1 cellular context compared by ENCODE assay signal in genomic region chr11:46242961-46243795, GRCh38.
TF ChIP-seq lines count a peak whose summit lies in the region.

No MANE protein-coding gene starts in this region.

TF ChIP-seq in HepG2, 621 proteins besides CTCF, POLR2A, EP300 and RAD21 (continued from another document and continues in another):
- TF ChIP-seq MAZ (IDR thresholded peaks at IDR 0.05; ENCODE audit: borderline replicate concordance, low read depth, low read length) (peak; percentile 87), MAZ (CRISPR knock-in tag; IDR thresholded peaks at IDR 0.05; ENCODE audit: low read depth) (peak; percentile 84), ZNF256 (CRISPR knock-in tag; conservative IDR thresholded peaks at IDR 0.05) (0 out of 2 replicates have a peak, but pooled peaks have one; percentile 38), TBX3 (IDR thresholded peaks at IDR 0.05; ENCODE audit: borderline replicate concordance) (no peak), ZFP36L2 (CRISPR knock-in tag; IDR thresholded peaks at IDR 0.05) (no peak), ZNF33A (CRISPR knock-in tag; IDR thresholded peaks at IDR 0.05; ENCODE audit: borderline replicate concordance) (no peak), KAT8 (CRISPR knock-in tag; IDR thresholded peaks at IDR 0.05) (peak; percentile 88; the same call in 1 of the 2 replicates), ZNF607 (CRISPR knock-in tag; IDR thresholded peaks at IDR 0.05; ENCODE audit: borderline replicate concordance) (peak; percentile 66; the same call in 1 of the 2 replicates), ZNF441 (CRISPR knock-in tag; IDR thresholded peaks at IDR 0.05; ENCODE audit: borderline replicate concordance) (peak; percentile 17; the same call in 1 of the 2 replicates), GRHL1 (CRISPR knock-in tag; conservative IDR thresholded peaks at IDR 0.05) (no peak), ZBTB8A (CRISPR knock-in tag; IDR thresholded peaks at IDR 0.05; ENCODE audit: borderline replicate concordance, low read depth) (no peak), SNAI1 (CRISPR knock-in tag; IDR thresholded peaks at IDR 0.05; ENCODE audit: borderline replicate concordance) (0 out of 2 replicates have a peak, but pooled peaks have one; percentile 71), FOXK2 (IDR thresholded peaks at IDR 0.05) (no peak), ZFX (CRISPR knock-in tag; IDR thresholded peaks at IDR 0.05; ENCODE audit: low read depth) (peak; percentile 93), DZIP1 (CRISPR knock-in tag; IDR thresholded peaks at IDR 0.05) (peak; percentile 71; the same call in 1 of the 2 replicates), CAMTA2 (CRISPR knock-in tag; IDR thresholded peaks at IDR 0.05; ENCODE audit: borderline replicate concordance) (0 out of 2 replicates have a peak, but pooled peaks have one; percentile 43), TP53 (CRISPR knock-in tag; conservative IDR thresholded peaks at IDR 0.05) (no peak), ZFP36 (IDR thresholded peaks at IDR 0.05; ENCODE audit: borderline replicate concordance, low read depth, low read length, partially characterized antibody) (no peak), RFXANK (CRISPR knock-in tag; IDR thresholded peaks at IDR 0.05) (no peak), ZNF556 (CRISPR knock-in tag; IDR thresholded peaks at IDR 0.05; ENCODE audit: borderline replicate concordance) (peak; percentile 74; the same call in 1 of the 2 replicates), MBNL3 (CRISPR knock-in tag; conservative IDR thresholded peaks at IDR 0.05) (no peak), ISX (CRISPR knock-in tag; conservative IDR thresholded peaks at IDR 0.05) (no peak), ARHGAP35 (CRISPR knock-in tag; IDR thresholded peaks at IDR 0.05; ENCODE audit: borderline replicate concordance) (no peak), ZNF160 (CRISPR knock-in tag; IDR thresholded peaks at IDR 0.05) (peak; percentile 29; the same call in 1 of the 2 replicates), ATF6 (CRISPR knock-in tag; conservative IDR thresholded peaks at IDR 0.05) (no peak), ZFP91 (CRISPR knock-in tag; IDR thresholded peaks at IDR 0.05; ENCODE audit: borderline replicate concordance) (peak; percentile 63; the same call in 1 of the 2 replicates), RNF2 (conservative IDR thresholded peaks at IDR 0.05; ENCODE audit: low read depth) (no peak; the same call in 1 of the 2 replicates), PBX3 (CRISPR knock-in tag; IDR thresholded peaks at IDR 0.05; ENCODE audit: borderline replicate concordance) (no peak; the same call in 1 of the 2 replicates), ZNF598 (CRISPR knock-in tag; IDR thresholded peaks at IDR 0.05; ENCODE audit: borderline replicate concordance) (0 out of 2 replicates have a peak, but pooled peaks have one; percentile 37), BRD4 (CRISPR knock-in tag; IDR thresholded peaks at IDR 0.05) (peak; percentile 82; the same call in 1 of the 2 replicates), YY1 (IDR thresholded peaks at IDR 0.05; ENCODE audit: insufficient read depth, insufficient replicate concordance, low read depth, low read length) (peak; percentile 75), CCDC6 (CRISPR knock-in tag; IDR thresholded peaks at IDR 0.05) (no peak), ATRX (CRISPR knock-in tag; IDR thresholded peaks at IDR 0.05; ENCODE audit: borderline replicate concordance) (no peak), ZGPAT (CRISPR knock-in tag; IDR thresholded peaks at IDR 0.05) (peak; percentile 82), KDM5A (IDR thresholded peaks at IDR 0.05; ENCODE audit: borderline replicate concordance, low read length) (no peak), CCAR2 (optimal IDR thresholded peaks at IDR 0.05; ENCODE audit: low read depth, low read length) (no peak), GABPB1 (CRISPR knock-in tag; IDR thresholded peaks at IDR 0.05) (peak; percentile 73), NFYB (CRISPR knock-in tag; IDR thresholded peaks at IDR 0.05) (no peak; the same call in 1 of the 2 replicates), RFX1 (IDR thresholded peaks at IDR 0.05) (no peak), MYPOP (CRISPR knock-in tag; IDR thresholded peaks at IDR 0.05) (no peak; the same call in 1 of the 2 replicates), ZBTB10 (CRISPR knock-in tag; IDR thresholded peaks at IDR 0.05; ENCODE audit: borderline replicate concordance) (no peak), FIP1L1 (IDR thresholded peaks at IDR 0.05; ENCODE audit: borderline replicate concordance, insufficient read depth, low read depth, low read length) (no peak), PREB (CRISPR knock-in tag; IDR thresholded peaks at IDR 0.05) (no peak), TERF1 (CRISPR knock-in tag; IDR thresholded peaks at IDR 0.05) (no peak), WIZ (CRISPR knock-in tag; IDR thresholded peaks at IDR 0.05) (no peak), KMT2A (CRISPR knock-in tag; IDR thresholded peaks at IDR 0.05) (no peak), FOXO1 (CRISPR knock-in tag; IDR thresholded peaks at IDR 0.05) (no peak; the same call in 1 of the 2 replicates)
